6 cellular contexts compared by ENCODE assay signal in genomic region chr11:57476223-57476882, GRCh38. TPM values are rescaled to one million over a fixed set of nuclear protein-coding genes. Genes with fewer than 3 reads are reported as not detected.
DNase-seq lines count a peak whose midpoint lies in the region; ATAC-seq and TF ChIP-seq lines count a peak whose summit lies in the region.

No MANE protein-coding gene starts in this region.

- TF ChIP-seq CTCF in 22Rv1 (IDR thresholded peaks at IDR 0.05) (no peak), WI38 (IDR thresholded peaks at IDR 0.05; ENCODE audit: low read depth, low read length) (no peak), hepatocyte (IDR thresholded peaks at IDR 0.05; ENCODE audit: poor library complexity) (no peak), testis (IDR thresholded peaks at IDR 0.05) (no peak)

- DNase-seq in hepatocyte (ENCODE audit: low spot score) (peak; percentile 60), testis (peak; percentile 67), NCI-H1092 (lab: John Stamatoyannopoulos, UW) (no peak)

- H3K9me3 ChIP-seq in hepatocyte (ENCODE audit: low read depth) (no peaks in the 10 kb centered on the region), testis (no peaks in the 10 kb centered on the region)

- peak; percentile 32 for ATAC-seq in GM21529 (IDR thresholded peaks at IDR 0.05; ENCODE audit: unreplicated experiment)

- H3K4me2 ChIP-seq in hepatocyte = peak overlapping the region; percentile 91

- no peaks in the 10 kb centered on the region for H3K9me2 ChIP-seq in hepatocyte (replicated peaks; ENCODE audit: insufficient read depth)

- H3K4me3 ChIP-seq in WI38 (ENCODE audit: low read depth, low read length) (peak overlapping the region; percentile 36), hepatocyte (no peak overlapping the region), testis (peak overlapping the region; percentile 43 to 63)

- H3K4me1 ChIP-seq in hepatocyte (ENCODE audit: insufficient read depth) (peaks cover 10% of the 10 kb centered on the region), testis (peaks cover 10% of the 10 kb centered on the region)

- intact Hi-C loops in testis (cut with DNase I; ENCODE audit: low total_unique reads) = no loop called here

- H3K27me3 ChIP-seq in hepatocyte (peaks cover 65% of the 10 kb centered on the region), testis (no peaks in the 10 kb centered on the region)

- H3K36me3 ChIP-seq in hepatocyte (replicated peaks; ENCODE audit: insufficient read depth, low read depth) = no peaks in the 10 kb centered on the region
- no peaks in the 10 kb centered on the region for H3K36me3 ChIP-seq in testis (ENCODE audit: low read depth, missing control alignments)

- no peaks in the 10 kb centered on the region for H3K79me2 ChIP-seq in hepatocyte

- H4K20me1 ChIP-seq in hepatocyte (ENCODE audit: insufficient read depth, poor library complexity, severe bottlenecking) = no peaks in the 10 kb centered on the region

- TF ChIP-seq POLR2A in testis (IDR thresholded peaks at IDR 0.05) = no peak

- H3K27ac ChIP-seq in 22Rv1 (peak overlapping the region; percentile 69), hepatocyte (no peak overlapping the region), testis (no peak overlapping the region)

- 2% methylated on average over 68 of the region's 82 CpGs for WGBS in hepatocyte (ENCODE audit: low lambda C conversion rate, missing lambda C conversion rate)
- WGBS in testis, 2 donors = 1 to 2% methylated on average over 24 to 65 of the region's 82 CpGs

- peak overlapping the region; percentile 63 for H2AFZ ChIP-seq in hepatocyte

RNA-seq across cellular contexts. Expression of gene RTN4RL2, which starts 16.0 kb away (rescaled TPM):
- 1.4 and 2.4 TPM in 2 replicates for total RNA-seq in hepatocyte
- polyA plus RNA-seq in hepatocyte = 5.8 and 10.6 TPM in 2 replicates
- 1 to 10 TPM; 2.3 to 2.5 TPM for total RNA-seq in testis
- 3.2 TPM for polyA plus RNA-seq in testis (ENCODE audit: insufficient read depth, low read depth, low replicate concordance)

RNA-seq across cellular contexts. Expression of gene SLC43A1, which starts 39.1 kb away (rescaled TPM):
- total RNA-seq in hepatocyte (40.4 and 42.2 TPM in 2 replicates), testis (10 to 100 TPM; 12.2 to 12.3 TPM)
- polyA plus RNA-seq in hepatocyte (23.4 and 39.5 TPM in 2 replicates), testis (ENCODE audit: insufficient read depth, low read depth, low replicate concordance) (6.5 TPM)

RNA-seq across cellular contexts. Expression of gene SLC43A3, which starts 49.4 kb away (rescaled TPM):
- total RNA-seq in hepatocyte (10.5 and 19.3 TPM in 2 replicates), testis (10 to 100 TPM; 13.8 to 20.8 TPM)
- polyA plus RNA-seq in hepatocyte (13.5 and 20.7 TPM in 2 replicates), testis (ENCODE audit: insufficient read depth, low read depth, low replicate concordance) (13.9 TPM)

RNA-seq across cellular contexts. Expression of gene TIMM10, which starts 54.2 kb away (rescaled TPM):
- 23.3 and 31.2 TPM in 2 replicates for total RNA-seq in hepatocyte
- polyA plus RNA-seq in hepatocyte = 84.0 and 99.4 TPM in 2 replicates
- total RNA-seq in testis = 10 to 100 TPM; 27.7 to 49.1 TPM
- 56.9 TPM for polyA plus RNA-seq in testis (ENCODE audit: insufficient read depth, low read depth, low replicate concordance)
